ENCODE assay signal across 1 cellular context in the genomic region with DNA sequence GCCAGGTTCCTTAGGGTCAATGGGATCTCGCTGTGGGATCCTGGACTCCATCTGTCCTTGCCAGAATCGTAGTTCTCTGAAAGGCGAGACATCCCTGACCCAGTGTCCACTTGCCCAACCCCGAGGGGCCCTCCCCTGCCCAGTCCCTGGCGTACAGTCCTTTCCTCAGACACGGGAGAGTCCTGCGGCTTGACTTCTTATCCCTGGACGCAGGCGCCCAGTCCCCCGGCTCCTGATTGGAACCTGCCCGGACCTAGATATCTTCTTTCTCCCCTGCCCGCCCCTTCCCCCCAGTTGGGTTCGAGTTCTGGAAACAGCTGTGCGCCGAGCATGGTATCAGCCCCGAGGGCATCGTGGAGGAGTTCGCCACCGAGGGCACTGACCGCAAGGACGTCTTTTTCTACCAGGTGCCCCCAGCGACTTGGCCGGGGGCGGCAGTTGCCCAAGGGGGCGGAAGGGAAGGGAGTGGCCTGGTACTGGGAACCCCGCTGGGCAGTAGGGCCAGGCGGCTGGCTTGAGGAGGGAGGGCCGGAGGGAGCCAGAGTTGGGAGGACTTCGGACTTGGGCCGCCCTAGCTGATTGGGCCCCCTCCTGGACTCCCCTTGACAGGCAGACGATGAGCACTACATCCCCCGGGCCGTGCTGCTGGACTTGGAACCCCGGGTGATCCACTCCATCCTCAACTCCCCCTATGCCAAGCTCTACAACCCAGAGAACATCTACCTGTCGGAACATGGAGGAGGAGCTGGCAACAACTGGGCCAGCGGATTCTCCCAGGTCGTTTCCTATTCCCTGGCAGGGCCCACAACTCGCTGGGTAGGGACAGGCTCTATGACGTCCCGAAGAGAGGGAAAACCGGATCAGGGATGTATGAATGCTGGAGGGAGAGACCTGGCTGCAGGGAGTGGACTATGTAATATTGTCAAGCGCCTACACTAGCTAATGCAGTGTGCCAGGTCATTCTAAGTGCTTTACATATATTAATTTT.
TF ChIP-seq lines count a peak whose summit lies in the region.

No MANE protein-coding gene starts in this region.

TF ChIP-seq in neural cell, 6 proteins besides CTCF, POLR2A, EP300 and RAD21:
- TF ChIP-seq MXI1 (conservative IDR thresholded peaks at IDR 0.05; ENCODE audit: poor library complexity, severe bottlenecking) = peak; percentile 9
